8 cellular contexts compared by ENCODE assay signal in the genomic region with DNA sequence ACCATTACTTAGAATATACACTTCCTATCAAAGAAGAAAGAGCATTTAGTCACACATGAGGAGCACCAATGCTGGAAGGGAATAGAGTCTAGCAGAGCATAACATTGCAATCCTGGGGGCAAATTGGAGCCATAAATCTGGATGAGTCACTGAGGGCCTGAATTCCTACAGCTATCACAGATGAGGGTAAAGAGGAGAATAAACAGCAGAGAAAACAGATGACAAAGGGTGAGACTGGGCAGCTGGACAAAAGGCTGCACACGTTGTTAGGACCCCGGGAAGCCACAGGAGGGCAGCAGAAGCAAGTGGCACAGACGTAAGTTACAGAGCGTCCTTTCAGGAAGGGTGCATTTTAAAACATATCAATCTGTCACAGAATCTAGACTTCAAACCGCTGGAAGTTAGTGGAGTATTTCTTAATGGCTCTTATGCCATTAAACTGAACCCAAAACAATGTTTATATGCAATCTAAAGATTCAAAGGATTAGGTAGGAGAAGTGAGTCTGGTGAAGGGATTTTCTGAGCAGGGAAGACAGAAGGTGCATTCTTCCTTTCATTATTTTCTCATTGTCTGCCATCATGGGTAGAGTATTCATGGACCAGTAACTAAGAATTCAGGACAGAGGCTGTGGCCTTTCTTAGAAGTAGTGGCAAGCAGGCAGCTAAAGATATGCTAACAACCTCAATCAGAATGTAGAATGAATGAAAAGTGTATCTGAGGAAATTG.
DNase-seq lines count a peak whose midpoint lies in the region; ATAC-seq and TF ChIP-seq lines count a peak whose summit lies in the region.

No MANE protein-coding gene starts in this region.

- H3K27ac Mint-ChIP-seq in endothelial cell (ENCODE audit: unreplicated experiment), result no peak overlapping the region

- peak; percentile 72 for TF ChIP-seq CTCF in SU-DHL-6 (IDR thresholded peaks at IDR 0.05; ENCODE audit: insufficient read depth, low read length, poor library complexity, severe bottlenecking)
- peak; percentile 59 for TF ChIP-seq CTCF in endothelial cell (IDR thresholded peaks at IDR 0.05; ENCODE audit: unreplicated experiment)
- TF ChIP-seq CTCF in tibial artery (IDR thresholded peaks at IDR 0.05), result peak; percentile 68 to 83

- H3K27ac ChIP-seq in SU-DHL-6 (ENCODE audit: low read depth, low read length) (no peak overlapping the region), tibial artery (no peak overlapping the region)

- no peak overlapping the region for H3K4me3 ChIP-seq in SU-DHL-6 (ENCODE audit: insufficient read depth, low read length, poor library complexity, severe bottlenecking)
- H3K4me3 ChIP-seq in tibial artery, result no peak overlapping the region

- H3K36me3 ChIP-seq in SU-DHL-6 (ENCODE audit: low read length) (no peaks in the 10 kb centered on the region), tibial artery (no peaks in the 10 kb centered on the region)

- no peaks in the 10 kb centered on the region for H3K79me2 ChIP-seq in SU-DHL-6 (ENCODE audit: insufficient read depth, low read length)

- H3K27me3 Mint-ChIP-seq in endothelial cell (ENCODE audit: unreplicated experiment), result no peaks in the 10 kb centered on the region

- H3K27me3 ChIP-seq in SU-DHL-6 (ENCODE audit: low read length), result no peaks in the 10 kb centered on the region
- H3K27me3 ChIP-seq in tibial artery, result no peaks in the 10 kb centered on the region

- no peak overlapping the region for H3K9ac ChIP-seq in SU-DHL-6 (ENCODE audit: low read length)

- H3K4me1 Mint-ChIP-seq in endothelial cell (ENCODE audit: unreplicated experiment), result no peaks in the 10 kb centered on the region

- H3K9me3 ChIP-seq in SU-DHL-6 (ENCODE audit: insufficient read depth, low read length) (no peaks in the 10 kb centered on the region), tibial artery (no peaks in the 10 kb centered on the region)

- H3K4me3 Mint-ChIP-seq in endothelial cell (ENCODE audit: unreplicated experiment), result no peak overlapping the region

- H3K4me2 ChIP-seq in SU-DHL-6 (ENCODE audit: low read depth, low read length, poor library complexity, severe bottlenecking), result no peak overlapping the region

- H3K9me2 ChIP-seq in SU-DHL-6 (replicated peaks; ENCODE audit: insufficient read depth, low read length), result no peaks in the 10 kb centered on the region

- H4K20me1 ChIP-seq in SU-DHL-6 (ENCODE audit: low read depth, low read length), result no peaks in the 10 kb centered on the region

- no peak overlapping the region for H2AFZ ChIP-seq in SU-DHL-6 (ENCODE audit: low read depth, low read length, severe bottlenecking)

- no peaks in the 10 kb centered on the region for H3F3A ChIP-seq in SU-DHL-6 (ENCODE audit: insufficient read depth)

- intact Hi-C loops in tibial artery (cut with DNase I; ENCODE audit: low total_unique reads), result loop anchor here (10.0 kb wide), 1 partner anchor 394 kb away; the partner anchor contains the start of gene DACT1

- peak; percentile 91 for ATAC-seq in GM18517 (IDR thresholded peaks at IDR 0.05; ENCODE audit: unreplicated experiment)
- peak; percentile 98 for ATAC-seq in HG02885 (IDR thresholded peaks at IDR 0.05; ENCODE audit: poor library complexity, unreplicated experiment)

- no peaks in the 10 kb centered on the region for H3K9me3 Mint-ChIP-seq in endothelial cell (ENCODE audit: unreplicated experiment)

- DNase-seq in AG20443 (ENCODE audit: low spot score) (peak; percentile 89), NCI-H1417 treated with DMSO at 0.1 percent for 48 hours (lab: John Stamatoyannopoulos, UW) (peak; percentile 12), endothelial cell (ENCODE audit: low spot score) (peak; percentile 72), midbrain (lab: John Stamatoyannopoulos, UW) (peak; percentile 59), tibial artery (peak in 1 of 2 donors; percentile 36)

- no peaks in the 10 kb centered on the region for H3K36me3 Mint-ChIP-seq in endothelial cell (ENCODE audit: low read depth, unreplicated experiment)

- peaks cover 0 to 5% (median 0%) of the 10 kb centered on the region in 4 donors for H3K4me1 ChIP-seq in tibial artery
